6 cellular contexts compared by ENCODE assay signal in the genomic region with DNA sequence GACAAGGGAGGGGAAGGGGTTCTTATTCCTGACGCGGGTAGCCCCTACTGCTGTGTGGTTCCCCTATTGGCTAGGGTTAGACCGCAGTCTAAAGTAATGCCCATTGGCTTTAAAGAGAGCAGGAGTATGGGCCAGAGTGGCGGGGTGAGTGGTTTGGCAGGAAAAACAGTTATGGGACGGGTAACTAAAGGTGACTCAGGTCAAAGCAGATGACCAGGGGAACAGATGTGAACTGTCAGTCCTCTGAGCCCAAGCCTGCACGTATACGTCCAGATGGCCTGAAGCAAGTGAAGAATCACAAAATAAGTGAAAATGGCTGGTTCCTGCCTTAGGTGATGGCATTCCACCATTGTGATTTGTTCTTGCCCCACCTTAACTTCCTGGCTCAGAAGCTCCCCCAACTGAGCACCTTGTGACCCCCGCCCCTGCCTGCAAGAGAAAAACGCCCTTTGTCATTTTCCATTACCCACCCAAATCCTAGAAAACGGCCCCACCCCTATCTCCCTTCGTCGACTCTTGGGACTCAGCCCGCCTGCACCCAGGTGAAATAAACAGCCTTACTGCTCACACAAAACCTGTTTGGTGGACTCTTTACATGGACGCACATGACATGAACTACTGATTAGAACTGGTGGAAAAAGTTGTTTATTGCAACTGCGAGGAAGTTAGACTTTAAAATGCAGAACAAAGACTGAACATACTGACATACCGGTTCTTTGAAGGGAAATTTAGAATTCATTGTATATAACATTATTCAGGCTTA. TPM values are rescaled to one million over a fixed set of nuclear protein-coding genes. Genes with fewer than 3 reads are reported as not detected.
DNase-seq lines count a peak whose midpoint lies in the region; FAIRE-seq and TF ChIP-seq lines count a peak whose summit lies in the region.

No MANE protein-coding gene starts in this region.

- FAIRE-seq in frontal cortex (lab: Jason Lieb, UNC) = no peak

- no peaks in the 10 kb centered on the region for H3K36me3 ChIP-seq in SK-N-SH (replicated peaks in 1 of 2; ENCODE audit: control insufficient read depth in 1 of 2, insufficient read depth in 2 of 2, low read length in 1 of 2)
- no peaks in the 10 kb centered on the region for H3K36me3 ChIP-seq in right atrium auricular region
- no peaks in the 10 kb centered on the region for H3K36me3 ChIP-seq in tibial artery

- H3K27ac ChIP-seq in SK-N-SH (ENCODE audit: low read depth in 2 of 2, low read length in 1 of 2) (peak overlapping the region; percentile 68 to 83), right atrium auricular region (peak overlapping the region; percentile 75 to 83), tibial artery (peak overlapping the region; percentile 83 to 84)

- H3F3A ChIP-seq in SK-N-SH (replicated peaks; ENCODE audit: insufficient read depth) = peaks cover 3% of the 10 kb centered on the region

- intact Hi-C loops in Calu3 (cut with micrococcal nuclease; ENCODE audit: unreplicated experiment) (no loop called here), tibial artery (cut with DNase I; ENCODE audit: low total_unique reads) (no loop called here)

- H3K4me3 ChIP-seq in SK-N-SH (ENCODE audit: low read depth in 2 of 2, low read length in 1 of 2) (peak overlapping the region; percentile 78 to 84), right atrium auricular region (peak overlapping the region; percentile 72 to 89), tibial artery (peak overlapping the region; percentile 75 to 79)

- peak overlapping the region; percentile 88; the same call in 1 of the 2 replicates for H2AFZ ChIP-seq in SK-N-SH (ENCODE audit: low read depth)

- no peaks in the 10 kb centered on the region for H3K9me3 ChIP-seq in SK-N-SH
- H3K9me3 ChIP-seq in right atrium auricular region = no peaks in the 10 kb centered on the region
- no peaks in the 10 kb centered on the region for H3K9me3 ChIP-seq in tibial artery

- TSS peak; percentile 81 for BruUV-seq in Calu3 (replicated peaks; lab: Mats Ljungman, UMichigan)

- H3K4me2 ChIP-seq in SK-N-SH = peak overlapping the region; percentile 89

- no peak for TF ChIP-seq EP300 in SK-N-SH (IDR thresholded peaks at IDR 0.05; ENCODE audit: borderline replicate concordance in 1 of 2, low read depth in 1 of 2, low read length in 1 of 2)

- DNase-seq in Calu3 = no peak
- DNase-seq in SK-N-SH = no peak
- no peak for DNase-seq in right atrium auricular region (ENCODE audit: low spot score)
- no peak for DNase-seq in tibial artery
- DNase-seq in frontal cortex (ENCODE audit: low spot score in 2 of 2) = no peak
- DNase-seq in effector CD4-positive, alpha-beta T cell = no peak

- TF ChIP-seq CTCF in Calu3 (IDR thresholded peaks at IDR 0.05; ENCODE audit: unreplicated experiment) (no peak), SK-N-SH (IDR thresholded peaks at IDR 0.05) (no peak), right atrium auricular region (IDR thresholded peaks at IDR 0.05) (no peak), tibial artery (IDR thresholded peaks at IDR 0.05) (no peak)

- peaks cover 19% of the 10 kb centered on the region for H4K20me1 ChIP-seq in SK-N-SH (ENCODE audit: insufficient read depth)

- WGBS in SK-N-SH (ENCODE audit: low lambda C conversion rate) = 10% methylated on average over 16 of the region's 16 CpGs

- CTCF ChIA-PET in Calu3 (lab: Charles Lee) = no interaction called here
- CTCF ChIA-PET in SK-N-SH (lab: Yijun Ruan, JAX) = no interaction called here

- POLR2A ChIA-PET in SK-N-SH (lab: Yijun Ruan, JAX) = no interaction called here

- TF ChIP-seq RAD21 in SK-N-SH (IDR thresholded peaks at IDR 0.05; ENCODE audit: low read length) = no peak

- H3K9me3 Mint-ChIP-seq in Calu3 (ENCODE audit: low read depth, unreplicated experiment) = no peaks in the 10 kb centered on the region

- H3K9ac ChIP-seq in SK-N-SH = peak overlapping the region; percentile 84

- peaks cover 47% of the 10 kb centered on the region for H3K36me3 Mint-ChIP-seq in Calu3 (ENCODE audit: insufficient read depth, unreplicated experiment)

- peaks cover 40% of the 10 kb centered on the region for H3K79me2 ChIP-seq in SK-N-SH (ENCODE audit: insufficient read depth)

- H3K27me3 ChIP-seq in SK-N-SH (ENCODE audit: insufficient read depth) = no peaks in the 10 kb centered on the region
- H3K27me3 ChIP-seq in right atrium auricular region = no peaks in the 10 kb centered on the region
- no peaks in the 10 kb centered on the region for H3K27me3 ChIP-seq in tibial artery

- H3K4me3 Mint-ChIP-seq in Calu3 (ENCODE audit: low read depth, unreplicated experiment) = peak overlapping the region; percentile 86

- no peaks in the 10 kb centered on the region for H3K4me1 Mint-ChIP-seq in Calu3 (ENCODE audit: low read depth, unreplicated experiment)

- no peaks in the 10 kb centered on the region for H3K27me3 Mint-ChIP-seq in Calu3 (ENCODE audit: unreplicated experiment)

- no peaks in the 10 kb centered on the region for H3K9me2 ChIP-seq in SK-N-SH

- H3K4me1 ChIP-seq in SK-N-SH (ENCODE audit: control insufficient read depth in 1 of 2, insufficient read depth in 2 of 2, low read depth in 1 of 2, low read length in 1 of 2) (peaks cover 0 to 5% of the 10 kb centered on the region in 2 experiments; a peak in 1 of 4 replicates), right atrium auricular region (peaks cover 0 to 24% of the 10 kb centered on the region in 2 donors), tibial artery (peaks cover 0 to 30% (median 23%) of the 10 kb centered on the region in 4 donors)

- H3K27ac Mint-ChIP-seq in Calu3 (ENCODE audit: unreplicated experiment) = peak overlapping the region; percentile 83

TF ChIP-seq in SK-N-SH, 30 proteins besides CTCF, POLR2A, EP300 and RAD21 (continues in another document):
- TF ChIP-seq CHD2 (IDR thresholded peaks at IDR 0.05; ENCODE audit: low read length, partially characterized antibody) (no peak), GATA2 (CRISPR knock-in tag; IDR thresholded peaks at IDR 0.05) (no peak), YY1 (IDR thresholded peaks at IDR 0.05; ENCODE audit: low read depth) (no peak), RXRA (IDR thresholded peaks at IDR 0.05; ENCODE audit: borderline replicate concordance, low read depth) (no peak), FOXJ3 (CRISPR knock-in tag; IDR thresholded peaks at IDR 0.05) (no peak), POLR2AphosphoS5 (IDR thresholded peaks at IDR 0.05; ENCODE audit: low read depth, low read length) (no peak), SMC3 (IDR thresholded peaks at IDR 0.05; ENCODE audit: low read depth, low read length) (no peak), TEAD4 (IDR thresholded peaks at IDR 0.05; ENCODE audit: borderline replicate concordance, insufficient read depth) (no peak), JUND (IDR thresholded peaks at IDR 0.05) (no peak), RFX5 (IDR thresholded peaks at IDR 0.05; ENCODE audit: low read length) (no peak)
- TF ChIP-seq, protein P1, sequence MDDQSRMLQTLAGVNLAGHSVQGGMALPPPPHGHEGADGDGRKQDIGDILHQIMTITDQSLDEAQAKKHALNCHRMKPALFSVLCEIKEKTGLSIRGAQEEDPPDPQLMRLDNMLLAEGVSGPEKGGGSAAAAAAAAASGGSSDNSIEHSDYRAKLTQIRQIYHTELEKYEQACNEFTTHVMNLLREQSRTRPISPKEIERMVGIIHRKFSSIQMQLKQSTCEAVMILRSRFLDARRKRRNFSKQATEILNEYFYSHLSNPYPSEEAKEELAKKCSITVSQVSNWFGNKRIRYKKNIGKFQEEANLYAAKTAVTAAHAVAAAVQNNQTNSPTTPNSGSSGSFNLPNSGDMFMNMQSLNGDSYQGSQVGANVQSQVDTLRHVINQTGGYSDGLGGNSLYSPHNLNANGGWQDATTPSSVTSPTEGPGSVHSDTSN (IDR thresholded peaks at IDR 0.05) = no peak
- TF ChIP-seq, protein P2, sequence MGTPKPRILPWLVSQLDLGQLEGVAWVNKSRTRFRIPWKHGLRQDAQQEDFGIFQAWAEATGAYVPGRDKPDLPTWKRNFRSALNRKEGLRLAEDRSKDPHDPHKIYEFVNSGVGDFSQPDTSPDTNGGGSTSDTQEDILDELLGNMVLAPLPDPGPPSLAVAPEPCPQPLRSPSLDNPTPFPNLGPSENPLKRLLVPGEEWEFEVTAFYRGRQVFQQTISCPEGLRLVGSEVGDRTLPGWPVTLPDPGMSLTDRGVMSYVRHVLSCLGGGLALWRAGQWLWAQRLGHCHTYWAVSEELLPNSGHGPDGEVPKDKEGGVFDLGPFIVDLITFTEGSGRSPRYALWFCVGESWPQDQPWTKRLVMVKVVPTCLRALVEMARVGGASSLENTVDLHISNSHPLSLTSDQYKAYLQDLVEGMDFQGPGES (IDR thresholded peaks at IDR 0.05; ENCODE audit: low read depth, low read length) = no peak

RNA-seq across cellular contexts. Expression of a gene that starts 0.8 kb away (rescaled TPM):
- total RNA-seq in Calu3 (2022) (46.3 and 56.4 TPM in 2 replicates), right atrium auricular region (1 to 10 TPM; 2.7 to 5.7 TPM), frontal cortex (10.6 TPM)
- polyA plus RNA-seq in SK-N-SH (2012; rRNA removed) = 47.6 and 71.6 TPM in 2 replicates
- 13.5 and 13.8 TPM in 2 replicates for polyA plus RNA-seq in SK-N-SH (2012; cell fraction: cytosol; rRNA removed)
- polyA plus RNA-seq in SK-N-SH (2012; cell fraction: nucleus; rRNA removed) = 255 and 261 TPM in 2 replicates

RNA-seq across cellular contexts. Expression of a gene that starts 21.3 kb away (rescaled TPM):
- total RNA-seq in Calu3 (2022) = 0.29 and 0.45 TPM in 2 replicates
- polyA plus RNA-seq in SK-N-SH (2012; rRNA removed) = 0.38 and 0.49 TPM in 2 replicates
- polyA plus RNA-seq in SK-N-SH (2012; cell fraction: cytosol; rRNA removed) = 0.22 and 0.27 TPM in 2 replicates
- polyA plus RNA-seq in SK-N-SH (2012; cell fraction: nucleus; rRNA removed) = 0.37 and 0.52 TPM in 2 replicates
- 1 to 10 TPM; 1.4 to 2.8 TPM for total RNA-seq in right atrium auricular region
- not detected for total RNA-seq in frontal cortex

RNA-seq across cellular contexts. Expression of a gene that starts 35.3 kb away (rescaled TPM):
- total RNA-seq in Calu3 (2022) (78.7 and 78.9 TPM in 2 replicates), right atrium auricular region (10 to 100 TPM; 13.0 to 15.2 TPM), frontal cortex (2.9 TPM)
- polyA plus RNA-seq in SK-N-SH (2012; rRNA removed) = 5.3 and 7.4 TPM in 2 replicates
- 3.2 and 5.0 TPM in 2 replicates for polyA plus RNA-seq in SK-N-SH (2012; cell fraction: cytosol; rRNA removed)
- 5.7 and 8.5 TPM in 2 replicates for polyA plus RNA-seq in SK-N-SH (2012; cell fraction: nucleus; rRNA removed)

RNA-seq across cellular contexts. Expression of a gene that starts 41.2 kb away (rescaled TPM):
- total RNA-seq in Calu3 (2022) (46.2 and 54.4 TPM in 2 replicates), right atrium auricular region (10 to 100 TPM; 15.6 to 18.6 TPM), frontal cortex (9.0 TPM)
- 34.1 and 40.2 TPM in 2 replicates for polyA plus RNA-seq in SK-N-SH (2012; rRNA removed)
- 17.6 and 25.1 TPM in 2 replicates for polyA plus RNA-seq in SK-N-SH (2012; cell fraction: cytosol; rRNA removed)
- 85.0 and 87.9 TPM in 2 replicates for polyA plus RNA-seq in SK-N-SH (2012; cell fraction: nucleus; rRNA removed)

RNA-seq across cellular contexts. Expression of a gene that starts 49.7 kb away (rescaled TPM):
- total RNA-seq in Calu3 (2022) (not detected in 2 replicates), right atrium auricular region (1 to 10 TPM; 2.2 to 2.4 TPM), frontal cortex (1.2 TPM)
- 0.06 and 0.07 TPM in 2 replicates for polyA plus RNA-seq in SK-N-SH (2012; rRNA removed)
- 0.04 and 0.05 TPM in 2 replicates for polyA plus RNA-seq in SK-N-SH (2012; cell fraction: cytosol; rRNA removed)
- polyA plus RNA-seq in SK-N-SH (2012; cell fraction: nucleus; rRNA removed) = 0.43 and 0.46 TPM in 2 replicates
